In genomic region chr5:140571105-140571504, GRCh38 we compare ENCODE assay signal across 17 cellular contexts. TPM values are rescaled to one million over a fixed set of nuclear protein-coding genes. Genes with fewer than 3 reads are reported as not detected.
DNase-seq lines count a peak whose midpoint lies in the region; ATAC-seq and TF ChIP-seq lines count a peak whose summit lies in the region.
"Had no signal": no experiment of that assay in that cellular context is flagged by ENCODE, and none has a peak within 500 bp of the region (broad histone marks: within the 10 kb centered on the region; RNA-seq: fewer than 3 reads in every experiment).

No MANE protein-coding gene starts in this region.

- peaks cover 15% of the 10 kb centered on the region for H3K4me1 ChIP-seq in right cardiac atrium (ENCODE audit: control insufficient read depth, insufficient read depth, low read length)
- H3K4me1 ChIP-seq: HAP-1, parathyroid adenoma had no signal

- peaks cover 24% of the 10 kb centered on the region for H3K36me3 Mint-ChIP-seq in activated T-helper 1 cell treated with anti-CD3 and anti-CD28 coated beads, Interleukin-12 subunit alpha, Interleukin-12 subunit beta, Interleukin-2, Interleukin-4 antibody, amounts not matched to agents 30 ng/mL and 10 ng/mL and 1 ng/mL, durations not matched to agents 14 hours and 24 hours and 36 hours (ENCODE audit: low read depth)
- peaks cover 10% of the 10 kb centered on the region for H3K36me3 Mint-ChIP-seq in chondrocyte (ENCODE audit: low read depth)
- H3K36me3 Mint-ChIP-seq in activated CD4-positive, alpha-beta T cell treated with anti-CD3 and anti-CD28 coated beads for 36 hours (ENCODE audit: low read depth), result peaks cover 32% of the 10 kb centered on the region

- WGBS in right cardiac atrium, result 56% methylated on average over 5 of the region's 5 CpGs

- no peaks in the 10 kb centered on the region for H3K27me3 ChIP-seq in right cardiac atrium (ENCODE audit: control insufficient read depth, insufficient read depth)

- TF ChIP-seq CTCF in chondrocyte (IDR thresholded peaks at IDR 0.05), result no peak

- ATAC-seq in right cardiac atrium, result no peak
- ATAC-seq in sciatic nerve, result peak; percentile 25
- no peak for ATAC-seq in activated CD4-positive, alpha-beta T cell treated with anti-CD3 and anti-CD28 coated beads for 36 hours
- ATAC-seq: stimulated activated naive CD8-positive, alpha-beta T cell treated with anti-CD3 and anti-CD28 coated beads, Interleukin-15, Interleukin-2, amounts not matched to agents 100 U/mL and 50 U/mL, for 24 hours had no signal

- CTCF ChIA-PET in activated CD4-positive, alpha-beta T cell treated with anti-CD3 and anti-CD28 coated beads for 36 hours (lab: Charles Lee), result interaction anchor here (1.5 kb wide), 1 partner anchor 64 kb away, joined by 4 read pairs; no protein-coding TSS in a partner anchor

- intact Hi-C loops in activated T-helper 1 cell treated with anti-CD3 and anti-CD28 coated beads, Interleukin-12 subunit alpha, Interleukin-12 subunit beta, Interleukin-2, Interleukin-4 antibody, amounts not matched to agents 30 ng/mL and 10 ng/mL and 1 ng/mL, durations not matched to agents 14 hours and 24 hours and 36 hours (cut with micrococcal nuclease), result no loop called here
- intact Hi-C loops in right cardiac atrium (cut with DNase I) (no loop called here), sciatic nerve (cut with DNase I) (no loop called here)
- intact Hi-C loops in activated CD4-positive, alpha-beta T cell treated with anti-CD3 and anti-CD28 coated beads for 36 hours (cut with DNase I, micrococcal nuclease), result no loop called here

- H3K27ac Mint-ChIP-seq in activated T-helper 1 cell treated with anti-CD3 and anti-CD28 coated beads, Interleukin-12 subunit alpha, Interleukin-12 subunit beta, Interleukin-2, Interleukin-4 antibody, amounts not matched to agents 30 ng/mL and 10 ng/mL and 1 ng/mL, durations not matched to agents 14 hours and 24 hours and 36 hours, result peak overlapping the region; percentile 43
- no peak overlapping the region for H3K27ac Mint-ChIP-seq in chondrocyte (ENCODE audit: unreplicated experiment)
- H3K27ac Mint-ChIP-seq in activated CD4-positive, alpha-beta T cell treated with anti-CD3 and anti-CD28 coated beads for 36 hours, result no peak overlapping the region

- peak; percentile 45 for DNase-seq in AG20443 (ENCODE audit: low spot score)
- DNase-seq in activated T-helper 1 cell treated with anti-CD3 and anti-CD28 coated beads, Interleukin-12 subunit alpha, Interleukin-12 subunit beta, Interleukin-2, Interleukin-4 antibody, amounts not matched to agents 30 ng/mL and 10 ng/mL and 1 ng/mL, durations not matched to agents 14 hours and 24 hours and 36 hours (ENCODE audit: low spot score), result no peak
- peak in 2 of 3 donors; percentile 71 to 86 for DNase-seq in right cardiac atrium
- no peak for DNase-seq in sciatic nerve (ENCODE audit: low spot score)
- no peak for DNase-seq in chondrocyte (ENCODE audit: low spot score)
- DNase-seq in NCI-H2081 (lab: John Stamatoyannopoulos, UW), result no peak
- no peak for DNase-seq in HPDE6-E6E7 (ENCODE audit: extremely low spot score)
- no peak for DNase-seq in activated CD4-positive, alpha-beta T cell treated with anti-CD3 and anti-CD28 coated beads for 36 hours
- DNase-seq: activated CD4-positive, alpha-beta T cell treated with anti-CD3 and anti-CD28 coated beads, Interleukin-2, amount 50 U/mL, for 4 hours; DMS79 treated with DMSO at 0.1 percent for 48 hours; effector CD8-positive, alpha-beta T cell; hippocampal formation; NCI-H1417 treated with DMSO at 0.1 percent for 48 hours; stimulated activated naive CD8-positive, alpha-beta T cell treated with anti-CD3 and anti-CD28 coated beads, Interleukin-15, Interleukin-2, amounts not matched to agents 100 U/mL and 50 U/mL, for 24 hours had no signal

- H3K9me3 Mint-ChIP-seq in activated T-helper 1 cell treated with anti-CD3 and anti-CD28 coated beads, Interleukin-12 subunit alpha, Interleukin-12 subunit beta, Interleukin-2, Interleukin-4 antibody, amounts not matched to agents 30 ng/mL and 10 ng/mL and 1 ng/mL, durations not matched to agents 14 hours and 24 hours and 36 hours, result no peaks in the 10 kb centered on the region
- no peaks in the 10 kb centered on the region for H3K9me3 Mint-ChIP-seq in chondrocyte (ENCODE audit: low read depth)
- H3K9me3 Mint-ChIP-seq in activated CD4-positive, alpha-beta T cell treated with anti-CD3 and anti-CD28 coated beads for 36 hours (ENCODE audit: low read depth), result no peaks in the 10 kb centered on the region

- peaks cover 33% of the 10 kb centered on the region for H3K4me1 Mint-ChIP-seq in activated T-helper 1 cell treated with anti-CD3 and anti-CD28 coated beads, Interleukin-12 subunit alpha, Interleukin-12 subunit beta, Interleukin-2, Interleukin-4 antibody, amounts not matched to agents 30 ng/mL and 10 ng/mL and 1 ng/mL, durations not matched to agents 14 hours and 24 hours and 36 hours (ENCODE audit: low read depth)
- peaks cover 23% of the 10 kb centered on the region for H3K4me1 Mint-ChIP-seq in chondrocyte (ENCODE audit: low read depth)
- H3K4me1 Mint-ChIP-seq in activated CD4-positive, alpha-beta T cell treated with anti-CD3 and anti-CD28 coated beads for 36 hours, result peaks cover 37% of the 10 kb centered on the region

- H3K9me3 ChIP-seq in right cardiac atrium (ENCODE audit: control insufficient read depth, low read length), result no peaks in the 10 kb centered on the region
- H3K9me3 ChIP-seq: HAP-1 had no signal

- H3K4me3 ChIP-seq in right cardiac atrium (ENCODE audit: low read length), result no peak overlapping the region
- H3K4me3 ChIP-seq: HAP-1, SK-N-MC had no signal

- H3K4me3 Mint-ChIP-seq in activated T-helper 1 cell treated with anti-CD3 and anti-CD28 coated beads, Interleukin-12 subunit alpha, Interleukin-12 subunit beta, Interleukin-2, Interleukin-4 antibody, amounts not matched to agents 30 ng/mL and 10 ng/mL and 1 ng/mL, durations not matched to agents 14 hours and 24 hours and 36 hours, result no peak overlapping the region
- H3K4me3 Mint-ChIP-seq in chondrocyte (ENCODE audit: unreplicated experiment), result no peak overlapping the region
- H3K4me3 Mint-ChIP-seq in activated CD4-positive, alpha-beta T cell treated with anti-CD3 and anti-CD28 coated beads for 36 hours, result no peak overlapping the region

- no peaks in the 10 kb centered on the region for H3K27me3 Mint-ChIP-seq in activated T-helper 1 cell treated with anti-CD3 and anti-CD28 coated beads, Interleukin-12 subunit alpha, Interleukin-12 subunit beta, Interleukin-2, Interleukin-4 antibody, amounts not matched to agents 30 ng/mL and 10 ng/mL and 1 ng/mL, durations not matched to agents 14 hours and 24 hours and 36 hours (ENCODE audit: insufficient read depth)
- no peaks in the 10 kb centered on the region for H3K27me3 Mint-ChIP-seq in chondrocyte (ENCODE audit: low read depth)
- no peaks in the 10 kb centered on the region for H3K27me3 Mint-ChIP-seq in activated CD4-positive, alpha-beta T cell treated with anti-CD3 and anti-CD28 coated beads for 36 hours

- POLR2A ChIA-PET in activated CD4-positive, alpha-beta T cell treated with anti-CD3 and anti-CD28 coated beads for 36 hours (lab: Charles Lee), result no interaction called here

- peak overlapping the region; percentile 32 for H3K27ac ChIP-seq in right cardiac atrium (ENCODE audit: low read length)
- H3K27ac ChIP-seq: parathyroid adenoma, SK-N-MC had no signal

RNA-seq across cellular contexts. Expression of gene SLC35A4, which starts 6.5 kb away (rescaled TPM):
- 94.3 and 107 TPM in 2 replicates for total RNA-seq in activated T-helper 1 cell treated with anti-CD3 and anti-CD28 coated beads, Interleukin-12 subunit alpha, Interleukin-12 subunit beta, Interleukin-2, Interleukin-4 antibody, amounts not matched to agents 30 ng/mL and 10 ng/mL and 1 ng/mL, durations not matched to agents 14 hours and 24 hours and 36 hours
- total RNA-seq in right cardiac atrium, result 10 to 100 TPM; 58.2 to 77.3 (median 71.0) TPM
- polyA plus RNA-seq in right cardiac atrium, result 44.6 TPM
- 37.9 TPM for total RNA-seq in sciatic nerve
- 74.3 to 99.4 TPM (median 79.2 TPM) in 3 replicates for total RNA-seq in chondrocyte
- total RNA-seq in activated CD4-positive, alpha-beta T cell treated with anti-CD3 and anti-CD28 coated beads for 36 hours, result 10 to 100 TPM; 61.8 to 65.4 TPM

RNA-seq across cellular contexts. Expression of gene APBB3, which starts 6.7 kb away (rescaled TPM):
- 17.2 and 21.2 TPM in 2 replicates for total RNA-seq in activated T-helper 1 cell treated with anti-CD3 and anti-CD28 coated beads, Interleukin-12 subunit alpha, Interleukin-12 subunit beta, Interleukin-2, Interleukin-4 antibody, amounts not matched to agents 30 ng/mL and 10 ng/mL and 1 ng/mL, durations not matched to agents 14 hours and 24 hours and 36 hours
- total RNA-seq in right cardiac atrium, result 10 to 100 TPM; 13.2 to 19.2 (median 16.0) TPM
- polyA plus RNA-seq in right cardiac atrium, result 16.7 TPM
- 43.1 TPM for total RNA-seq in sciatic nerve
- 39.0 to 47.0 TPM (median 42.3 TPM) in 3 replicates for total RNA-seq in chondrocyte
- 10 to 100 TPM; 12.8 to 19.0 TPM for total RNA-seq in activated CD4-positive, alpha-beta T cell treated with anti-CD3 and anti-CD28 coated beads for 36 hours

RNA-seq across cellular contexts. Expression of gene SRA1, which starts 13.8 kb away (rescaled TPM):
- total RNA-seq in activated T-helper 1 cell treated with anti-CD3 and anti-CD28 coated beads, Interleukin-12 subunit alpha, Interleukin-12 subunit beta, Interleukin-2, Interleukin-4 antibody, amounts not matched to agents 30 ng/mL and 10 ng/mL and 1 ng/mL, durations not matched to agents 14 hours and 24 hours and 36 hours, result 55.6 and 59.2 TPM in 2 replicates
- total RNA-seq in right cardiac atrium (10 to 100 TPM; 25.9 to 32.7 (median 28.2) TPM), sciatic nerve (23.2 TPM), chondrocyte (46.5 to 50.4 TPM (median 50.3 TPM) in 3 replicates)
- 31.1 TPM for polyA plus RNA-seq in right cardiac atrium
- 10 to 100 TPM; 33.2 to 47.3 TPM for total RNA-seq in activated CD4-positive, alpha-beta T cell treated with anti-CD3 and anti-CD28 coated beads for 36 hours

RNA-seq across cellular contexts. Expression of gene EIF4EBP3, which starts 23.6 kb away (rescaled TPM):
- total RNA-seq in activated T-helper 1 cell treated with anti-CD3 and anti-CD28 coated beads, Interleukin-12 subunit alpha, Interleukin-12 subunit beta, Interleukin-2, Interleukin-4 antibody, amounts not matched to agents 30 ng/mL and 10 ng/mL and 1 ng/mL, durations not matched to agents 14 hours and 24 hours and 36 hours, result 12.7 and 16.1 TPM in 2 replicates
- total RNA-seq in right cardiac atrium (10 to 100 TPM; 11.2 to 24.0 (median 13.2) TPM), sciatic nerve (12.6 TPM), chondrocyte (5.6 to 6.2 TPM (median 6.0 TPM) in 3 replicates)
- polyA plus RNA-seq in right cardiac atrium, result 24.6 TPM
- 10 to 100 TPM; 15.8 to 17.3 TPM for total RNA-seq in activated CD4-positive, alpha-beta T cell treated with anti-CD3 and anti-CD28 coated beads for 36 hours

Comparison
In these comparisons a context has a peak if more than half of its experiments do, and no peak if none do; other contexts are left out.
1. DNase-seq: peak in AG20443 (single experiment) and right cardiac atrium (2 of 3); none in activated T-helper 1 cell treated with anti-CD3 and anti-CD28 coated beads, Interleukin-12 subunit alpha, Interleukin-12 subunit beta, Interleukin-2, Interleukin-4 antibody, amounts not matched to agents 30 ng/mL and 10 ng/mL and 1 ng/mL, durations not matched to agents 14 hours and 24 hours and 36 hours (single experiment), sciatic nerve (single experiment), chondrocyte (single experiment), NCI-H2081 (0 of 2), HPDE6-E6E7 (single experiment) and activated CD4-positive, alpha-beta T cell treated with anti-CD3 and anti-CD28 coated beads for 36 hours (single experiment).